ENCODE assay signal across 8 cellular contexts in the genomic region with DNA sequence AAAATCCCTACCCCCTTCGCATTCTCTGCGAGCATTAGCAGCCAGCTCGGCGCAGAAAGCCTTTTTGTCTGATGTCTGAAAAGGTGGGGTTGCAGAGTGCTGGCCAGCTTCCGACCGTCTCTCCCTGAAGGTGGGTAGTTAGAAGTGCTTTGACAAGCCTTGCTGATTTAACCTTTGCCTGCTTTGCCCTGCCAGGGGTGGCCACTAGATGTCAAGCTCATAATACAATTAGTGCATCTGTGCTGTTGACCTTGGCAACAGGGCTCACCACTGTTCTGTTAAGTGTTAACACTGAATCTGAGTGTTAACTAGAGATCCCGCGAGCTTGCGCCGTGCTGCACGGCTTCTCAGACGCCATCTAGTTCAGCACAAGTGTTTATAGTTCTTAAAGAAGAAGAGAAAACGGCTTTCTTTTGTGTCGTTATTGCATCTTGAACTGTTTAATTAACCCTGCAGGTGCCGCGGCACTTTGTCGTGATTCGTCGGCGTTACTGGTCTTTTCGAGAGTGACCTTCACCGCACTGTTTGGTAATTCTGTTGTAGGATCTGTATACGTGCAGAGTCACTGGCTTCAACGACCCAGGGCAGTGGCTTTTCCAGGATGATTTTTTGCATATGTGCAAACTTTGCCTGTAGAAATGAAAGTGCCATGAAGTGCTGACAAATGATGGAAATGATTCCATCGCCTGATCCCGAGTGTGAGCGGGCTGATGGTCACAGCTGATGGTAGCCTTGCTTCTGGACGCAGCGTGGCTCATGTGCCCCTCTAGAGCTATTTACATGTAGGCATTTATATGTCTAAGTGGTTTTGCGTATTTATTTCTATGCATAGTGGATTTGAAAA. TPM values are rescaled to one million over a fixed set of nuclear protein-coding genes. Genes with fewer than 3 reads are reported as not detected.
DNase-seq lines count a peak whose midpoint lies in the region; ATAC-seq and TF ChIP-seq lines count a peak whose summit lies in the region.

No MANE protein-coding gene starts in this region.

- no peak overlapping the region for H3K27ac ChIP-seq in right lobe of liver

- TF ChIP-seq POLR2A in NB4 (IDR thresholded peaks at IDR 0.05; ENCODE audit: extremely low read depth, insufficient read length) (no peak), right lobe of liver (IDR thresholded peaks at IDR 0.05) (no peak)

- H3K4me3 ChIP-seq in NB4 (ENCODE audit: low read depth, low read length): no peak overlapping the region
- peak overlapping the region in 2 of 3 donors; percentile 14 to 20 for H3K4me3 ChIP-seq in right lobe of liver

- TF ChIP-seq CTCF in NB4 (IDR thresholded peaks at IDR 0.05; ENCODE audit: low read depth, low read length): peak; percentile 23
- TF ChIP-seq CTCF in right lobe of liver (IDR thresholded peaks at IDR 0.05): peak; percentile 48 to 69 (median 58)

- intact Hi-C loops in right lobe of liver (cut with DNase I): no loop called here
- intact Hi-C loops in left ventricle myocardium superior (cut with micrococcal nuclease): no loop called here

- peaks cover 0 to 21% (median 0%) of the 10 kb centered on the region in 4 donors for H3K4me1 ChIP-seq in right lobe of liver

- ATAC-seq in GM19372 (IDR thresholded peaks at IDR 0.05; ENCODE audit: low read depth, unreplicated experiment): peak; percentile 73
- peak; percentile 96 to 100 (median 97) for ATAC-seq in right lobe of liver
- no peak for ATAC-seq in GM21737 (IDR thresholded peaks at IDR 0.05; ENCODE audit: unreplicated experiment)
- no peak for ATAC-seq in left ventricle myocardium superior

- H3K9me3 ChIP-seq in right lobe of liver: no peaks in the 10 kb centered on the region

- peaks cover 16 to 54% of the 10 kb centered on the region in 2 donors for H3K27me3 ChIP-seq in right lobe of liver

- H3K36me3 ChIP-seq in right lobe of liver: no peaks in the 10 kb centered on the region

- DNase-seq in COLO668 (lab: John Stamatoyannopoulos, UW; ENCODE audit: unreplicated experiment) (peak; percentile 72), NB4 (ENCODE audit: low read depth) (peak; percentile 51), astrocyte of the hippocampus (ENCODE audit: low read depth, low spot score) (peak; percentile 69), right lobe of liver (peak in 1 of 3 donors; percentile 58), DMS114 treated with DMSO at 0.1 percent for 48 hours (lab: John Stamatoyannopoulos, UW; ENCODE audit: unreplicated experiment) (no peak), left ventricle myocardium superior (no peak)

- 22% methylated on average over 30 of the region's 30 CpGs for WGBS in right lobe of liver (ENCODE audit: insufficient coverage, low coverage, low lambda C conversion rate, missing lambda C conversion rate)

RNA-seq across cellular contexts. Expression of a gene that starts 5.5 kb away (rescaled TPM):
- not detected for total RNA-seq in right lobe of liver
- not detected for total RNA-seq in left ventricle myocardium superior

Comparison
In these comparisons a context has a peak if more than half of its experiments do, and no peak if none do; other contexts are left out.
1. DNase-seq: peak in COLO668 (single experiment), NB4 (single experiment) and astrocyte of the hippocampus (single experiment); none in DMS114 treated with DMSO at 0.1 percent for 48 hours (single experiment) and left ventricle myocardium superior (single experiment).
2. ATAC-seq: peak in GM19372 (single experiment) and right lobe of liver (4 of 4); none in GM21737 (single experiment) and left ventricle myocardium superior (single experiment).